In genomic region chr3:124619887-124620599, GRCh38 we compare ENCODE assay signal across 8 cellular contexts.
A peak's percentile ranks its signal among the peaks of the same experiment; 100 is the strongest.
DNase-seq lines count a peak whose midpoint lies in the region; ATAC-seq and TF ChIP-seq lines count a peak whose summit lies in the region.

No MANE protein-coding gene starts in this region.

- peak overlapping the region; percentile 62 for H3K4me3 ChIP-seq in ACC112 (ENCODE audit: low read depth, low read length)
- H3K4me3 ChIP-seq in OCI-LY1 (ENCODE audit: low read depth, low read length, poor library complexity, severe bottlenecking), result no peak overlapping the region
- H3K4me3 ChIP-seq in hepatocyte, result no peak overlapping the region
- H3K4me3 ChIP-seq in aorta (ENCODE audit: low read length in 2 of 2), result no peak overlapping the region

- H3K27ac ChIP-seq in ACC112 (ENCODE audit: low read depth, low read length), result peak overlapping the region; percentile 5
- H3K27ac ChIP-seq in OCI-LY1 (ENCODE audit: low read depth, low read length, poor library complexity, severe bottlenecking), result no peak overlapping the region
- H3K27ac ChIP-seq in hepatocyte, result peak overlapping the region; percentile 91
- H3K27ac ChIP-seq in aorta (ENCODE audit: low read depth in 1 of 2, low read length in 2 of 2), result no peak overlapping the region

- no peak overlapping the region for H3K9ac ChIP-seq in OCI-LY1 (ENCODE audit: low read length)

- TF ChIP-seq CTCF in OCI-LY1 (IDR thresholded peaks at IDR 0.05; ENCODE audit: low read length) (no peak), hepatocyte (IDR thresholded peaks at IDR 0.05; ENCODE audit: poor library complexity) (no peak)

- 79% methylated on average over 4 of the region's 4 CpGs for WGBS in hepatocyte (ENCODE audit: low lambda C conversion rate, missing lambda C conversion rate)
- WGBS in aorta, 2 donors, result 93 to 96% methylated on average over 4 of the region's 4 CpGs

- H3K4me1 ChIP-seq in ACC112 (ENCODE audit: control insufficient read depth, insufficient read depth, low read length, unreplicated experiment), result peaks cover 16% of the 10 kb centered on the region
- no peaks in the 10 kb centered on the region for H3K4me1 ChIP-seq in OCI-LY1 (ENCODE audit: insufficient read depth, low read length, severe bottlenecking)
- peaks cover 23% of the 10 kb centered on the region for H3K4me1 ChIP-seq in hepatocyte (ENCODE audit: insufficient read depth)
- peaks cover 2 to 6% of the 10 kb centered on the region in 2 donors for H3K4me1 ChIP-seq in aorta (ENCODE audit: control insufficient read depth in 1 of 2, insufficient read depth in 2 of 2, low read length in 2 of 2)

- H3K27me3 ChIP-seq in ACC112 (ENCODE audit: insufficient read depth, low read length) (peaks cover 9% of the 10 kb centered on the region; the same call in 1 of the 2 replicates), OCI-LY1 (ENCODE audit: insufficient read depth, low read length) (no peaks in the 10 kb centered on the region), hepatocyte (no peaks in the 10 kb centered on the region), aorta (ENCODE audit: control insufficient read depth in 1 of 2, insufficient read depth in 2 of 2, low read length in 1 of 2) (no peaks in the 10 kb centered on the region)

- H4K20me1 ChIP-seq in OCI-LY1 (ENCODE audit: insufficient read depth, low read length) (no peaks in the 10 kb centered on the region), hepatocyte (ENCODE audit: insufficient read depth, poor library complexity, severe bottlenecking) (no peaks in the 10 kb centered on the region)

- ATAC-seq in GM19035 (IDR thresholded peaks at IDR 0.05; ENCODE audit: unreplicated experiment) (peak; percentile 65), aorta (ENCODE audit: low FRiP score) (no peak)

- H2AFZ ChIP-seq in ACC112 (ENCODE audit: low read length, unreplicated experiment), result peak overlapping the region; percentile 95
- H2AFZ ChIP-seq in OCI-LY1 (ENCODE audit: low read length), result 0 out of 2 replicates have a peak overlapping the region, but pooled peaks have one; percentile 46
- H2AFZ ChIP-seq in hepatocyte, result no peak overlapping the region

- intact Hi-C loops in aorta (cut with DNase I), result no loop called here

- no peaks in the 10 kb centered on the region for H3F3A ChIP-seq in OCI-LY1 (ENCODE audit: insufficient read depth, low read length)

- H3K9me2 ChIP-seq in OCI-LY1 (ENCODE audit: low read depth, low read length) (no peaks in the 10 kb centered on the region), hepatocyte (replicated peaks; ENCODE audit: insufficient read depth) (no peaks in the 10 kb centered on the region)

- no peaks in the 10 kb centered on the region for H3K79me2 ChIP-seq in ACC112 (ENCODE audit: control insufficient read depth, insufficient read depth, low read length, unreplicated experiment)
- no peaks in the 10 kb centered on the region for H3K79me2 ChIP-seq in OCI-LY1 (ENCODE audit: insufficient read depth, low read length)
- H3K79me2 ChIP-seq in hepatocyte, result peaks cover 34% of the 10 kb centered on the region

- H3K4me2 ChIP-seq in OCI-LY1 (ENCODE audit: low read length), result no peak overlapping the region
- H3K4me2 ChIP-seq in hepatocyte, result peak overlapping the region; percentile 52

- DNase-seq in hepatocyte (ENCODE audit: low spot score) (no peak), NCI-H345 treated with DMSO at 0.1 percent for 48 hours (lab: John Stamatoyannopoulos, UW; ENCODE audit: unreplicated experiment) (no peak), aorta (no peak), NCI-H2029 treated with DMSO at 0.1 percent for 48 hours (lab: John Stamatoyannopoulos, UW) (no peak), NCI-H1092 (lab: John Stamatoyannopoulos, UW) (no peak)

- H3K36me3 ChIP-seq in ACC112 (ENCODE audit: insufficient read depth, low read length) (no peaks in the 10 kb centered on the region), OCI-LY1 (ENCODE audit: insufficient read depth, low read length) (no peaks in the 10 kb centered on the region), hepatocyte (replicated peaks; ENCODE audit: insufficient read depth, low read depth) (no peaks in the 10 kb centered on the region), aorta (ENCODE audit: control insufficient read depth in 1 of 2, insufficient read depth in 2 of 2, low read length in 1 of 2) (peaks cover 0 to 2% of the 10 kb centered on the region in 2 donors)

- H3K9me3 ChIP-seq in OCI-LY1 (ENCODE audit: low read length) (no peaks in the 10 kb centered on the region), hepatocyte (ENCODE audit: low read depth) (no peaks in the 10 kb centered on the region), aorta (ENCODE audit: control insufficient read depth, low read length) (peaks cover 2% of the 10 kb centered on the region)

Comparison
In these comparisons a context has a peak if more than half of its experiments do, and no peak if none do; other contexts are left out.
1. H3K27ac ChIP-seq: peak in ACC112 (single experiment) and hepatocyte (single experiment); none in OCI-LY1 (single experiment) and aorta (0 of 2).